1 cellular context compared by ENCODE assay signal in the genomic region with DNA sequence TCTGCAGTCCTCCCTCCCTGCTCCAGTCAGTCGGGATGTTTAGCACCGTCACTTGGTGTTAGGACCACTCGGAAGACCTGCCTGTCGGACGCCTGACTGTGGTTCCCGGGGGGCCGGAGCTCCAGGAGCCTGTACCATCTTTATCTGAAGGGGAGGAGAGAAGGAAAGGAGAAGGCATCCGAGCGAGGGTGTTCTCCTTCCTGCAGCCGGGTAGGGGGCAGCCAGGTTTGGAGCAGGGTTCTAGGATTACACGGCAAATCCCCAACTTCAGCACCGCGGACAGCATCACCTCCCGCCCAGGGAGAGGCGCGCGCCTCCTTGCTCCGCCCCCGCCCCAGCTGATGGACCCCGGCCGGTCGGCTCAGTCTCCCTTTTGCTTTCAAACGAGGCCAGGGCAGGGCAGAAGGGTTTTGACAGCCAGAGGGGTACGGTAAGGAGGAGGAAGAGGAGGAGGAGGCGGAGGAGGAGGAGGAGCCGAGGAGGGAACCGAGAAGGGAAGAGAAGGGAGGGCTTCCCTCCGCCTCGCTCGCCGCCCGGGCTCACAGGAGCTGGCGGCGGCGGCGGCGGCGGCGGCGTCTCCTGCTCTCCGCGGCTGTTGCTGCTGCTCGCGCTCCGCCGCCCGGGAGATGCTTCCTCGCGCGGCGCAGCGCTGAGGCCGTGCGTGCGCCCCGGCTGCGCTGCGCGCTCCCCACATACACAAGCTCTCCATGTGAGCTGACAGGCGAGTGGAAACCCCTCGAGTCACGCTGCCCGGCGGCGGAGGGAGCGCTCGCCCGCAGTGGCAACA.
TF ChIP-seq lines count a peak whose summit lies in the region.

No MANE protein-coding gene starts in this region.

TF ChIP-seq in HEK293, 187 proteins besides CTCF, POLR2A, EP300 and RAD21 (continued from another document):
- TF ChIP-seq, protein P1, sequence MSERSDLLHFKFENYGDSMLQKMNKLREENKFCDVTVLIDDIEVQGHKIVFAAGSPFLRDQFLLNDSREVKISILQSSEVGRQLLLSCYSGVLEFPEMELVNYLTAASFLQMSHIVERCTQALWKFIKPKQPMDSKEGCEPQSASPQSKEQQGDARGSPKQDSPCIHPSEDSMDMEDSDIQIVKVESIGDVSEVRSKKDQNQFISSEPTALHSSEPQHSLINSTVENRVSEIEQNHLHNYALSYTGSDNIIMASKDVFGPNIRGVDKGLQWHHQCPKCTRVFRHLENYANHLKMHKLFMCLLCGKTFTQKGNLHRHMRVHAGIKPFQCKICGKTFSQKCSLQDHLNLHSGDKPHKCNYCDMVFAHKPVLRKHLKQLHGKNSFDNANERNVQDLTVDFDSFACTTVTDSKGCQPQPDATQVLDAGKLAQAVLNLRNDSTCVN (tag by site-specific recombination; optimal IDR thresholded peaks at IDR 0.05): peak; percentile 77
- no peak for TF ChIP-seq ZFP37 (tag by site-specific recombination; IDR thresholded peaks at IDR 0.05)
- TF ChIP-seq ZFP41 (tag by site-specific recombination; IDR thresholded peaks at IDR 0.05; ENCODE audit: borderline replicate concordance): no peak
- TF ChIP-seq ZNF768 (tag by site-specific recombination; IDR thresholded peaks at IDR 0.05): no peak
- peak; percentile 54; the same call in 1 of the 2 replicates for TF ChIP-seq KLF17 (tag by site-specific recombination; IDR thresholded peaks at IDR 0.05)
- TF ChIP-seq ZNF2 (tag by site-specific recombination; IDR thresholded peaks at IDR 0.05): 0 out of 2 replicates have a peak, but pooled peaks have one; percentile 23
- TF ChIP-seq KLF16 (tag by site-specific recombination; IDR thresholded peaks at IDR 0.05): peak; percentile 48; the same call in 1 of the 2 replicates
- TF ChIP-seq ZNF146 (tag by site-specific recombination; IDR thresholded peaks at IDR 0.05): no peak
- 0 out of 2 replicates have a peak, but pooled peaks have one; percentile 30 for TF ChIP-seq ZXDB (tag by site-specific recombination; IDR thresholded peaks at IDR 0.05)
- peak; percentile 55; the same call in 1 of the 2 replicates for TF ChIP-seq PATZ1 (tag by site-specific recombination; IDR thresholded peaks at IDR 0.05)
- TF ChIP-seq GLIS1 (tag by site-specific recombination; IDR thresholded peaks at IDR 0.05): peak; percentile 43; the same call in 1 of the 2 replicates
- TF ChIP-seq ZBTB8A (tag by site-specific recombination; IDR thresholded peaks at IDR 0.05): 0 out of 2 replicates have a peak, but pooled peaks have one; percentile 15
- TF ChIP-seq YY1 (tag by site-specific recombination; IDR thresholded peaks at IDR 0.05): 0 out of 2 replicates have a peak, but pooled peaks have one; percentile 27
- TF ChIP-seq ZNF560 (tag by site-specific recombination; IDR thresholded peaks at IDR 0.05; ENCODE audit: borderline replicate concordance): 0 out of 2 replicates have a peak, but pooled peaks have one; percentile 8
- TF ChIP-seq ZNF610 (tag by site-specific recombination; IDR thresholded peaks at IDR 0.05; ENCODE audit: borderline replicate concordance): no peak
- TF ChIP-seq KLF8 (tag by site-specific recombination; IDR thresholded peaks at IDR 0.05): peak; percentile 72
- TF ChIP-seq ZNF639 (tag by site-specific recombination; IDR thresholded peaks at IDR 0.05): peak; percentile 44; the same call in 1 of the 2 replicates
- no peak for TF ChIP-seq ZFP69B (tag by site-specific recombination; IDR thresholded peaks at IDR 0.05)
- TF ChIP-seq, protein P2, sequence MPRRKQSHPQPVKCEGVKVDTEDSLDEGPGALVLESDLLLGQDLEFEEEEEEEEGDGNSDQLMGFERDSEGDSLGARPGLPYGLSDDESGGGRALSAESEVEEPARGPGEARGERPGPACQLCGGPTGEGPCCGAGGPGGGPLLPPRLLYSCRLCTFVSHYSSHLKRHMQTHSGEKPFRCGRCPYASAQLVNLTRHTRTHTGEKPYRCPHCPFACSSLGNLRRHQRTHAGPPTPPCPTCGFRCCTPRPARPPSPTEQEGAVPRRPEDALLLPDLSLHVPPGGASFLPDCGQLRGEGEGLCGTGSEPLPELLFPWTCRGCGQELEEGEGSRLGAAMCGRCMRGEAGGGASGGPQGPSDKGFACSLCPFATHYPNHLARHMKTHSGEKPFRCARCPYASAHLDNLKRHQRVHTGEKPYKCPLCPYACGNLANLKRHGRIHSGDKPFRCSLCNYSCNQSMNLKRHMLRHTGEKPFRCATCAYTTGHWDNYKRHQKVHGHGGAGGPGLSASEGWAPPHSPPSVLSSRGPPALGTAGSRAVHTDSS (tag by site-specific recombination; IDR thresholded peaks at IDR 0.05): peak; percentile 60
- TF ChIP-seq, protein P3, sequence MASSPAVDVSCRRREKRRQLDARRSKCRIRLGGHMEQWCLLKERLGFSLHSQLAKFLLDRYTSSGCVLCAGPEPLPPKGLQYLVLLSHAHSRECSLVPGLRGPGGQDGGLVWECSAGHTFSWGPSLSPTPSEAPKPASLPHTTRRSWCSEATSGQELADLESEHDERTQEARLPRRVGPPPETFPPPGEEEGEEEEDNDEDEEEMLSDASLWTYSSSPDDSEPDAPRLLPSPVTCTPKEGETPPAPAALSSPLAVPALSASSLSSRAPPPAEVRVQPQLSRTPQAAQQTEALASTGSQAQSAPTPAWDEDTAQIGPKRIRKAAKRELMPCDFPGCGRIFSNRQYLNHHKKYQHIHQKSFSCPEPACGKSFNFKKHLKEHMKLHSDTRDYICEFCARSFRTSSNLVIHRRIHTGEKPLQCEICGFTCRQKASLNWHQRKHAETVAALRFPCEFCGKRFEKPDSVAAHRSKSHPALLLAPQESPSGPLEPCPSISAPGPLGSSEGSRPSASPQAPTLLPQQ (tag by site-specific recombination; IDR thresholded peaks at IDR 0.05): peak; percentile 69
- TF ChIP-seq GFI1B (tag by site-specific recombination; IDR thresholded peaks at IDR 0.05): no peak
- TF ChIP-seq ZNF776 (tag by site-specific recombination; IDR thresholded peaks at IDR 0.05; ENCODE audit: borderline replicate concordance): no peak
- 0 out of 2 replicates have a peak, but pooled peaks have one; percentile 62 for TF ChIP-seq ZNF335 (tag by site-specific recombination; conservative IDR thresholded peaks at IDR 0.05)
